In genomic region chr9:36855443-36856315, GRCh38 we compare ENCODE assay signal across 8 cellular contexts.
DNase-seq lines count a peak whose midpoint lies in the region; ATAC-seq, FAIRE-seq and TF ChIP-seq lines count a peak whose summit lies in the region.

No MANE protein-coding gene starts in this region.

- no peak overlapping the region for H3K4me2 ChIP-seq in A549

- ATAC-seq in A549 (peak; percentile 91 to 97), GM19395 (IDR thresholded peaks at IDR 0.05; ENCODE audit: unreplicated experiment) (no peak), HG03039 (IDR thresholded peaks at IDR 0.05; ENCODE audit: unreplicated experiment) (no peak), omental fat pad (ENCODE audit: low FRiP score) (no peak)

- FAIRE-seq in A549 (lab: Jason Lieb, UNC) = no peak
- FAIRE-seq in GM18507 (lab: Jason Lieb, UNC) = peak; percentile 74

- H3K27ac ChIP-seq in A549 = no peak overlapping the region

- WGBS in A549 (ENCODE audit: missing lambda C conversion rate) = 22% methylated on average over 9 of the region's 9 CpGs

- H3K9me3 ChIP-seq in A549 = no peaks in the 10 kb centered on the region

- TF ChIP-seq EP300 in A549 (IDR thresholded peaks at IDR 0.05) = no peak

- no peaks in the 10 kb centered on the region for H3K4me1 ChIP-seq in A549

- TF ChIP-seq RAD21 in A549 (conservative IDR thresholded peaks at IDR 0.05 in 1 of 2, IDR thresholded peaks at IDR 0.05 in 1 of 2) = peak; percentile 52 to 53

- CTCF ChIA-PET in A549 (lab: Yijun Ruan, JAX) = interaction anchor here (0.6 to 9.4 kb wide), 21 partner anchors 9 to 559 kb away, joined by 3 to 95 read pairs (median 5); no protein-coding TSS in a partner anchor

- TF ChIP-seq CTCF in A549 (IDR thresholded peaks at IDR 0.05) (peak; percentile 53), NB4 (IDR thresholded peaks at IDR 0.05; ENCODE audit: low read depth, low read length) (peak; percentile 40), astrocyte of the spinal cord (IDR thresholded peaks at IDR 0.05; ENCODE audit: low read depth, low read length) (peak; percentile 34), omental fat pad (IDR thresholded peaks at IDR 0.05) (no peak)

- DNase-seq in A549 (ENCODE audit: low read depth in 1 of 2, low spot score in 1 of 2) (peak; percentile 61 to 92), GM18507 (ENCODE audit: extremely low spot score, insufficient read length, low read depth) (peak; percentile 73), NB4 (ENCODE audit: low read depth) (peak; percentile 62), astrocyte of the spinal cord (ENCODE audit: low read depth, low spot score) (no peak), omental fat pad (ENCODE audit: low spot score) (no peak)
- DNase-seq in stimulated activated CD4-positive, alpha-beta T cell treated with anti-CD3 and anti-CD28 coated beads, Interleukin-12 subunit alpha, Interleukin-12 subunit beta, amount 100 ng/mL, for 4 hours = peak; percentile 13

- in situ Hi-C loops in astrocyte of the spinal cord (cut with HindIII; ENCODE audit: low sequenced_read_pairs) = no loop called here

- TF ChIP-seq POLR2A in A549 (IDR thresholded peaks at IDR 0.05; ENCODE audit: low read length) (no peak), NB4 (IDR thresholded peaks at IDR 0.05; ENCODE audit: extremely low read depth, insufficient read length) (no peak)

- POLR2A ChIA-PET in A549 (lab: Yijun Ruan, JAX) = interaction anchor here (1.1 kb wide), 1 partner anchor 90 kb away, joined by 3 read pairs; no protein-coding TSS in a partner anchor

- H3K4me3 ChIP-seq in A549 = no peak overlapping the region
- no peak overlapping the region for H3K4me3 ChIP-seq in NB4 (ENCODE audit: low read depth, low read length)
- H3K4me3 ChIP-seq in astrocyte of the spinal cord (ENCODE audit: low read depth, low read length) = no peak overlapping the region

TF ChIP-seq in A549, 52 proteins besides CTCF, POLR2A, EP300 and RAD21:
- TF ChIP-seq ZFP36 (IDR thresholded peaks at IDR 0.05; ENCODE audit: borderline replicate concordance, partially characterized antibody) = peak; percentile 92
- TF ChIP-seq SMC3 (IDR thresholded peaks at IDR 0.05) = peak; percentile 62
- TF ChIP-seq MYC (IDR thresholded peaks at IDR 0.05; ENCODE audit: borderline replicate concordance, low read length) = no peak

Comparison
In these comparisons a context has a peak if more than half of its experiments do, and no peak if none do; other contexts are left out.
1. ATAC-seq: peak in A549 (2 of 2); none in GM19395 (single experiment), HG03039 (single experiment) and omental fat pad (single experiment).
2. DNase-seq: peak in A549 (2 of 2), GM18507 (single experiment), NB4 (single experiment) and stimulated activated CD4-positive, alpha-beta T cell treated with anti-CD3 and anti-CD28 coated beads, Interleukin-12 subunit alpha, Interleukin-12 subunit beta, amount 100 ng/mL, for 4 hours (single experiment); none in astrocyte of the spinal cord (single experiment) and omental fat pad (single experiment).
3. CTCF ChIP-seq: peak in A549 (single experiment), NB4 (single experiment) and astrocyte of the spinal cord (single experiment); none in omental fat pad (0 of 3).